8 cellular contexts compared by ENCODE assay signal in genomic region chr16:90008708-90009145, GRCh38.
DNase-seq lines count a peak whose midpoint lies in the region; ATAC-seq and TF ChIP-seq lines count a peak whose summit lies in the region.

No MANE protein-coding gene starts in this region.

- no peak overlapping the region for H3K4me3 ChIP-seq in GM12864 (ENCODE audit: low read depth, low read length)

- TF ChIP-seq CTCF in GM12864 (IDR thresholded peaks at IDR 0.05; ENCODE audit: low read depth, low read length, missing control alignments), result no peak

- peak; percentile 31 for DNase-seq in GM12864 (ENCODE audit: low read depth)
- DNase-seq in activated T-cell treated with anti-CD3 and anti-CD28 coated beads for 1 hour (ENCODE audit: low read depth), result peak; percentile 50
- DNase-seq in stimulated activated CD4-positive, alpha-beta T cell treated with anti-CD3 and anti-CD28 coated beads, Interleukin-15, amount 100 ng/mL, for 1 hour (ENCODE audit: low read depth in 1 of 2, low spot score in 1 of 2), result peak; percentile 25 to 28
- no peak for DNase-seq in NCI-H1092 (lab: John Stamatoyannopoulos, UW)
- DNase-seq in COR-L47 (lab: John Stamatoyannopoulos, UW), result no peak
- DNase-seq in NCI-H1105 treated with DMSO at 0.1 percent for 48 hours (lab: John Stamatoyannopoulos, UW), result no peak

- ATAC-seq in HG03565 (IDR thresholded peaks at IDR 0.05; ENCODE audit: unreplicated experiment), result peak; percentile 37
- ATAC-seq in HG03469 (IDR thresholded peaks at IDR 0.05; ENCODE audit: unreplicated experiment), result no peak

Comparison
In these comparisons a context has a peak if more than half of its experiments do, and no peak if none do; other contexts are left out.
1. DNase-seq: peak in GM12864 (single experiment), activated T-cell treated with anti-CD3 and anti-CD28 coated beads for 1 hour (single experiment) and stimulated activated CD4-positive, alpha-beta T cell treated with anti-CD3 and anti-CD28 coated beads, Interleukin-15, amount 100 ng/mL, for 1 hour (2 of 2); none in NCI-H1092 (single experiment), COR-L47 (single experiment) and NCI-H1105 treated with DMSO at 0.1 percent for 48 hours (single experiment).